Comparison of ENCODE assay signal across 1 cellular context in the genomic region with DNA sequence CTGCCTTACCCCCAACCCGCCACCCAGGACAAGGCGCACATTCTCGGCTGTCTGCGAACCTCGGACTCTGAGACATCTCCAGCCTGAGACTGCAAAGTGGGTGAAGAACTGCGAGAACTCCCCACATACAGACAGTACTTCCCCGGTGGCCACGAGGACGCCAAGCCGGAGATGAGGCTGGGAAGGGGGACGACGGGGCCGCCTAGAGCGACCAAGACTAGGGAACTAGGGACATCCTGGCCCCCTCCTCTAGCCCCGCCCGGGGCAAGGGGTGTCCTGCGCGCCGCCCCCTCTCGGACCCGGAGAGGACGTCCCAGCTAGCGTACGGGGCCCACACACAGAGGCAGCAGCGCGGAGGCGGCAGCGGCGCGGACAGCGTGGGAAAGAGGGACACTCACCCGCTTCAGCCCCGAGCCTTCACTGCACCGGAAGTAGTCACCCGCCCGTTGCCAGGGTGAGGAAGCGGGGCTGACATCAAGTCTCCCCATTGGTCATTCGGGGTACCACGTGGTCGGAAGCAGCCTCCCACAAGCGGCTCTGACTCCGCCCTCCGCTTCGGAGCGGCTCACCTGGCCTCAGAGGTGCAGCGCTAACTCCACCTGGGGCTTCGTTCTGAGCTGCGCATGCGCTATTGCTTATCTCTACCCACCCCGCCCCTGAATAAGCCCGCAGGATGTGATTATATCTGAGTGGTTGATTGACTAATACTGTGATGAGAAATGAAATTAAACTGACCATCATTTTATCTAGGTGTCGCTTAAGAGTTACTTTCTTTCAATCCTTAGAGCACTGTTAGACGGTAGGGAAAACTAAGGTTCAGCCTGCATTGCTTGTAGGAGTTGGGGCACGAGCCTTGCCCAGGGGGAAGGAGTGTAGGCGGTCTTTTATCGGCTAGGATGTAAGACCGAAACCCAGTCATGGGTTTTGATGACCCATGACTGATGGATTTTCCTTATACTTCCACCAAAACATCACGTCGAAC.
A peak's percentile ranks its signal among the peaks of the same experiment; 100 is the strongest.
TF ChIP-seq lines count a peak whose summit lies in the region.

A gene with protein sequence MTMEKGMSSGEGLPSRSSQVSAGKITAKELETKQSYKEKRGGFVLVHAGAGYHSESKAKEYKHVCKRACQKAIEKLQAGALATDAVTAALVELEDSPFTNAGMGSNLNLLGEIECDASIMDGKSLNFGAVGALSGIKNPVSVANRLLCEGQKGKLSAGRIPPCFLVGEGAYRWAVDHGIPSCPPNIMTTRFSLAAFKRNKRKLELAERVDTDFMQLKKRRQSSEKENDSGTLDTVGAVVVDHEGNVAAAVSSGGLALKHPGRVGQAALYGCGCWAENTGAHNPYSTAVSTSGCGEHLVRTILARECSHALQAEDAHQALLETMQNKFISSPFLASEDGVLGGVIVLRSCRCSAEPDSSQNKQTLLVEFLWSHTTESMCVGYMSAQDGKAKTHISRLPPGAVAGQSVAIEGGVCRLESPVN (minus strand): TSS at position 437 of the 982 bp plus-strand sequence. CDS start 8,854 bp downstream, outside the sequence.

TF ChIP-seq in HepG2, 621 proteins besides CTCF, POLR2A, EP300 and RAD21 (continued from another document and continues in another):
- TF ChIP-seq ZNF296 (CRISPR knock-in tag; conservative IDR thresholded peaks at IDR 0.05) (0 out of 2 replicates have a peak, but pooled peaks have one; percentile 48), ZNF766 (CRISPR knock-in tag; IDR thresholded peaks at IDR 0.05; ENCODE audit: borderline replicate concordance) (0 out of 2 replicates have a peak, but pooled peaks have one; percentile 58), CEBPG (CRISPR knock-in tag; IDR thresholded peaks at IDR 0.05) (no peak), HOXD1 (CRISPR knock-in tag; IDR thresholded peaks at IDR 0.05) (peak; percentile 55; the same call in 1 of the 2 replicates), SNAPC2 (CRISPR knock-in tag; IDR thresholded peaks at IDR 0.05) (0 out of 2 replicates have a peak, but pooled peaks have one; percentile 85), TFE3 (CRISPR knock-in tag; IDR thresholded peaks at IDR 0.05) (peak; percentile 50; the same call in 1 of the 2 replicates), ZFP36 (IDR thresholded peaks at IDR 0.05; ENCODE audit: borderline replicate concordance, low read depth, low read length, partially characterized antibody) (no peak), ZNF207 (IDR thresholded peaks at IDR 0.05; ENCODE audit: borderline replicate concordance) (no peak), RAD51 (IDR thresholded peaks at IDR 0.05; ENCODE audit: borderline replicate concordance) (peak; percentile 92), ZNF589 (CRISPR knock-in tag; conservative IDR thresholded peaks at IDR 0.05) (no peak), HNRNPK (IDR thresholded peaks at IDR 0.05; ENCODE audit: low read depth, low read length, poor library complexity, severe bottlenecking) (no peak), TMF1 (CRISPR knock-in tag; IDR thresholded peaks at IDR 0.05; ENCODE audit: low read depth) (peak; percentile 87; the same call in 1 of the 2 replicates), ZNF382 (CRISPR knock-in tag; IDR thresholded peaks at IDR 0.05; ENCODE audit: borderline replicate concordance) (no peak), MATR3 (CRISPR knock-in tag; IDR thresholded peaks at IDR 0.05) (0 out of 2 replicates have a peak, but pooled peaks have one; percentile 65), NFYB (CRISPR knock-in tag; IDR thresholded peaks at IDR 0.05) (peak; percentile 92), MAZ (IDR thresholded peaks at IDR 0.05; ENCODE audit: borderline replicate concordance, low read depth, low read length) (no peak), MAZ (CRISPR knock-in tag; IDR thresholded peaks at IDR 0.05; ENCODE audit: low read depth) (peak; percentile 67; the same call in 1 of the 2 replicates), ZNF570 (CRISPR knock-in tag; IDR thresholded peaks at IDR 0.05; ENCODE audit: borderline replicate concordance) (no peak), PCBP1 (IDR thresholded peaks at IDR 0.05; ENCODE audit: borderline replicate concordance, low read depth, low read length) (peak; percentile 61; the same call in 1 of the 2 replicates), ZNF326 (CRISPR knock-in tag; IDR thresholded peaks at IDR 0.05; ENCODE audit: borderline replicate concordance) (no peak), ZNF441 (CRISPR knock-in tag; IDR thresholded peaks at IDR 0.05; ENCODE audit: borderline replicate concordance) (peak; percentile 95), ZNF781 (CRISPR knock-in tag; IDR thresholded peaks at IDR 0.05; ENCODE audit: borderline replicate concordance, not compliant biosample characterization) (peak; percentile 86), LRRFIP1 (CRISPR knock-in tag; conservative IDR thresholded peaks at IDR 0.05) (no peak), ZNF138 (CRISPR knock-in tag; IDR thresholded peaks at IDR 0.05; ENCODE audit: low read depth) (no peak), ZNF3 (CRISPR knock-in tag; IDR thresholded peaks at IDR 0.05) (no peak), LCORL (IDR thresholded peaks at IDR 0.05) (no peak), LCORL (CRISPR knock-in tag; IDR thresholded peaks at IDR 0.05) (peak; percentile 73), NBN (conservative IDR thresholded peaks at IDR 0.05) (no peak), MED13 (CRISPR knock-in tag; IDR thresholded peaks at IDR 0.05) (0 out of 2 replicates have a peak, but pooled peaks have one; percentile 20), SP2 (CRISPR knock-in tag; IDR thresholded peaks at IDR 0.05) (peak; percentile 93)
- TF ChIP-seq, protein P1, sequence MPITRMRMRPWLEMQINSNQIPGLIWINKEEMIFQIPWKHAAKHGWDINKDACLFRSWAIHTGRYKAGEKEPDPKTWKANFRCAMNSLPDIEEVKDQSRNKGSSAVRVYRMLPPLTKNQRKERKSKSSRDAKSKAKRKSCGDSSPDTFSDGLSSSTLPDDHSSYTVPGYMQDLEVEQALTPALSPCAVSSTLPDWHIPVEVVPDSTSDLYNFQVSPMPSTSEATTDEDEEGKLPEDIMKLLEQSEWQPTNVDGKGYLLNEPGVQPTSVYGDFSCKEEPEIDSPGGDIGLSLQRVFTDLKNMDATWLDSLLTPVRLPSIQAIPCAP (CRISPR knock-in tag; IDR thresholded peaks at IDR 0.05; ENCODE audit: low read depth): 0 out of 2 replicates have a peak, but pooled peaks have one; percentile 81
- TF ChIP-seq, protein P2, sequence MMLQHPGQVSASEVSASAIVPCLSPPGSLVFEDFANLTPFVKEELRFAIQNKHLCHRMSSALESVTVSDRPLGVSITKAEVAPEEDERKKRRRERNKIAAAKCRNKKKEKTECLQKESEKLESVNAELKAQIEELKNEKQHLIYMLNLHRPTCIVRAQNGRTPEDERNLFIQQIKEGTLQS (CRISPR knock-in tag; IDR thresholded peaks at IDR 0.05): no peak
- TF ChIP-seq, protein P3, sequence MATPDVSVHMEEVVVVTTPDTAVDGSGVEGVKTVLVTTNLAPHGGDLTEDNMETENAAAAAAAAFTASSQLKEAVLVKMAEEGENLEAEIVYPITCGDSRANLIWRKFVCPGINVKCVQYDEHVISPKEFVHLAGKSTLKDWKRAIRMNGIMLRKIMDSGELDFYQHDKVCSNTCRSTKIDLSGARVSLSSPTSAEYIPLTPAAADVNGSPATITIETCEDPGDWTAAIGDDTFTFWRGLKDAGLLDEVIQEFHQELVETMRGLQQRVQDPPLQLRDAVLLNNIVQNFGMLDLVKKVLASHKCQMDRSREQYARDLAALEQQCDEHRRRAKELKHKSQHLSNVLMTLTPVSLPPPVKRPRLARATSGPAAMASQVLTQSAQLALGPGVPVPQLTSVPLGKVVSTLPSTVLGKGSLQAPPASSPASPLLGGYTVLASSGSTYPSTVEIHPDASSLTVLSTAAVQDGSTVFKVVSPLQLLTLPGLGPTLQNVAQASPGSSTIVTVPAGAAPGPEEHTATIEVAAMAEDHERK (CRISPR knock-in tag; IDR thresholded peaks at IDR 0.05; ENCODE audit: low read depth): 0 out of 2 replicates have a peak, but pooled peaks have one; percentile 20
- TF ChIP-seq, protein P4, sequence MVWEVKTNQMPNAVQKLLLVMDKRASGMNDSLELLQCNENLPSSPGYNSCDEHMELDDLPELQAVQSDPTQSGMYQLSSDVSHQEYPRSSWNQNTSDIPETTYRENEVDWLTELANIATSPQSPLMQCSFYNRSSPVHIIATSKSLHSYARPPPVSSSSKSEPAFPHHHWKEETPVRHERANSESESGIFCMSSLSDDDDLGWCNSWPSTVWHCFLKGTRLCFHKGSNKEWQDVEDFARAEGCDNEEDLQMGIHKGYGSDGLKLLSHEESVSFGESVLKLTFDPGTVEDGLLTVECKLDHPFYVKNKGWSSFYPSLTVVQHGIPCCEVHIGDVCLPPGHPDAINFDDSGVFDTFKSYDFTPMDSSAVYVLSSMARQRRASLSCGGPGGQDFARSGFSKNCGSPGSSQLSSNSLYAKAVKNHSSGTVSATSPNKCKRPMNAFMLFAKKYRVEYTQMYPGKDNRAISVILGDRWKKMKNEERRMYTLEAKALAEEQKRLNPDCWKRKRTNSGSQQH (CRISPR knock-in tag; IDR thresholded peaks at IDR 0.05; ENCODE audit: low read depth): peak; percentile 93; the same call in 1 of the 2 replicates
- TF ChIP-seq, protein P5, sequence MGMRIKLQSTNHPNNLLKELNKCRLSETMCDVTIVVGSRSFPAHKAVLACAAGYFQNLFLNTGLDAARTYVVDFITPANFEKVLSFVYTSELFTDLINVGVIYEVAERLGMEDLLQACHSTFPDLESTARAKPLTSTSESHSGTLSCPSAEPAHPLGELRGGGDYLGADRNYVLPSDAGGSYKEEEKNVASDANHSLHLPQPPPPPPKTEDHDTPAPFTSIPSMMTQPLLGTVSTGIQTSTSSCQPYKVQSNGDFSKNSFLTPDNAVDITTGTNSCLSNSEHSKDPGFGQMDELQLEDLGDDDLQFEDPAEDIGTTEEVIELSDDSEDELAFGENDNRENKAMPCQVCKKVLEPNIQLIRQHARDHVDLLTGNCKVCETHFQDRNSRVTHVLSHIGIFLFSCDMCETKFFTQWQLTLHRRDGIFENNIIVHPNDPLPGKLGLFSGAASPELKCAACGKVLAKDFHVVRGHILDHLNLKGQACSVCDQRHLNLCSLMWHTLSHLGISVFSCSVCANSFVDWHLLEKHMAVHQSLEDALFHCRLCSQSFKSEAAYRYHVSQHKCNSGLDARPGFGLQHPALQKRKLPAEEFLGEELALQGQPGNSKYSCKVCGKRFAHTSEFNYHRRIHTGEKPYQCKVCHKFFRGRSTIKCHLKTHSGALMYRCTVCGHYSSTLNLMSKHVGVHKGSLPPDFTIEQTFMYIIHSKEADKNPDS (CRISPR knock-in tag; IDR thresholded peaks at IDR 0.05): no peak
- TF ChIP-seq, protein P6, sequence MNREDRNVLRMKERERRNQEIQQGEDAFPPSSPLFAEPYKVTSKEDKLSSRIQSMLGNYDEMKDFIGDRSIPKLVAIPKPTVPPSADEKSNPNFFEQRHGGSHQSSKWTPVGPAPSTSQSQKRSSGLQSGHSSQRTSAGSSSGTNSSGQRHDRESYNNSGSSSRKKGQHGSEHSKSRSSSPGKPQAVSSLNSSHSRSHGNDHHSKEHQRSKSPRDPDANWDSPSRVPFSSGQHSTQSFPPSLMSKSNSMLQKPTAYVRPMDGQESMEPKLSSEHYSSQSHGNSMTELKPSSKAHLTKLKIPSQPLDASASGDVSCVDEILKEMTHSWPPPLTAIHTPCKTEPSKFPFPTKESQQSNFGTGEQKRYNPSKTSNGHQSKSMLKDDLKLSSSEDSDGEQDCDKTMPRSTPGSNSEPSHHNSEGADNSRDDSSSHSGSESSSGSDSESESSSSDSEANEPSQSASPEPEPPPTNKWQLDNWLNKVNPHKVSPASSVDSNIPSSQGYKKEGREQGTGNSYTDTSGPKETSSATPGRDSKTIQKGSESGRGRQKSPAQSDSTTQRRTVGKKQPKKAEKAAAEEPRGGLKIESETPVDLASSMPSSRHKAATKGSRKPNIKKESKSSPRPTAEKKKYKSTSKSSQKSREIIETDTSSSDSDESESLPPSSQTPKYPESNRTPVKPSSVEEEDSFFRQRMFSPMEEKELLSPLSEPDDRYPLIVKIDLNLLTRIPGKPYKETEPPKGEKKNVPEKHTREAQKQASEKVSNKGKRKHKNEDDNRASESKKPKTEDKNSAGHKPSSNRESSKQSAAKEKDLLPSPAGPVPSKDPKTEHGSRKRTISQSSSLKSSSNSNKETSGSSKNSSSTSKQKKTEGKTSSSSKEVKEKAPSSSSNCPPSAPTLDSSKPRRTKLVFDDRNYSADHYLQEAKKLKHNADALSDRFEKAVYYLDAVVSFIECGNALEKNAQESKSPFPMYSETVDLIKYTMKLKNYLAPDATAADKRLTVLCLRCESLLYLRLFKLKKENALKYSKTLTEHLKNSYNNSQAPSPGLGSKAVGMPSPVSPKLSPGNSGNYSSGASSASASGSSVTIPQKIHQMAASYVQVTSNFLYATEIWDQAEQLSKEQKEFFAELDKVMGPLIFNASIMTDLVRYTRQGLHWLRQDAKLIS (CRISPR knock-in tag; IDR thresholded peaks at IDR 0.05): no peak
- TF ChIP-seq, protein P7, sequence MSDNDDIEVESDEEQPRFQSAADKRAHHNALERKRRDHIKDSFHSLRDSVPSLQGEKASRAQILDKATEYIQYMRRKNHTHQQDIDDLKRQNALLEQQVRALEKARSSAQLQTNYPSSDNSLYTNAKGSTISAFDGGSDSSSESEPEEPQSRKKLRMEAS (IDR thresholded peaks at IDR 0.05): peak; percentile 84
